In genomic region chr9:97397220-97397619, GRCh38 we compare ENCODE assay signal across 12 cellular contexts. TPM values are rescaled to one million over a fixed set of nuclear protein-coding genes. Genes with fewer than 3 reads are reported as not detected.
DNase-seq lines count a peak whose midpoint lies in the region; ATAC-seq and TF ChIP-seq lines count a peak whose summit lies in the region.
"Had no signal": no experiment of that assay in that cellular context is flagged by ENCODE, and none has a peak within 500 bp of the region (broad histone marks: within the 10 kb centered on the region; RNA-seq: fewer than 3 reads in every experiment).

No MANE protein-coding gene starts in this region.

- H3K79me2 ChIP-seq in hepatocyte: no peaks in the 10 kb centered on the region

- POLR2A ChIA-PET in activated CD8-positive, alpha-beta T cell treated with anti-CD3 and anti-CD28 coated beads, Interleukin-2, amount 10 ng/mL, durations not matched to agents 7 days and 5 days (lab: Charles Lee): interaction anchor here (1.7 kb wide), 1 partner anchor 15 kb away, joined by 5 read pairs; the partner anchor contains the start of gene TDRD7

- peaks cover 27% of the 10 kb centered on the region for H3K4me1 Mint-ChIP-seq in activated CD8-positive, alpha-beta T cell treated with anti-CD3 and anti-CD28 coated beads, Interleukin-2, amount 10 ng/mL, durations not matched to agents 7 days and 5 days (ENCODE audit: low read depth)

- peaks cover 44% of the 10 kb centered on the region for H3K27me3 Mint-ChIP-seq in activated CD8-positive, alpha-beta T cell treated with anti-CD3 and anti-CD28 coated beads, Interleukin-2, amount 10 ng/mL, durations not matched to agents 7 days and 5 days (ENCODE audit: low read depth)

- WGBS in hepatocyte (ENCODE audit: low lambda C conversion rate, missing lambda C conversion rate): 82% methylated on average over 1 of the region's 1 CpG

- H3K36me3 Mint-ChIP-seq in activated CD8-positive, alpha-beta T cell treated with anti-CD3 and anti-CD28 coated beads, Interleukin-2, amount 10 ng/mL, durations not matched to agents 7 days and 5 days (ENCODE audit: low read depth): no peaks in the 10 kb centered on the region
- H3K36me3 Mint-ChIP-seq: naive thymus-derived CD4-positive, alpha-beta T cell had no signal

- no peaks in the 10 kb centered on the region for H4K20me1 ChIP-seq in hepatocyte (ENCODE audit: insufficient read depth, poor library complexity, severe bottlenecking)

- TF ChIP-seq CTCF in hepatocyte (IDR thresholded peaks at IDR 0.05; ENCODE audit: poor library complexity) (no peak), GM20000 (IDR thresholded peaks at IDR 0.05; ENCODE audit: extremely low read depth, missing control alignments) (no peak)

- H3K4me3 ChIP-seq in hepatocyte: no peak overlapping the region
- H3K4me3 ChIP-seq: GM23338 had no signal

- H3K9me3 ChIP-seq in hepatocyte (ENCODE audit: low read depth): no peaks in the 10 kb centered on the region

- H3K4me3 Mint-ChIP-seq in activated CD8-positive, alpha-beta T cell treated with anti-CD3 and anti-CD28 coated beads, Interleukin-2, amount 10 ng/mL, durations not matched to agents 7 days and 5 days: no peak overlapping the region
- H3K4me3 Mint-ChIP-seq: GM23338 had no signal

- no peaks in the 10 kb centered on the region for H3K9me2 ChIP-seq in hepatocyte (replicated peaks; ENCODE audit: insufficient read depth)

- H3K4me2 ChIP-seq in hepatocyte: no peak overlapping the region
- H3K4me2 ChIP-seq: GM23338 had no signal

- H2AFZ ChIP-seq in hepatocyte: no peak overlapping the region
- H2AFZ ChIP-seq: GM23338 had no signal

- no peaks in the 10 kb centered on the region for H3K27me3 ChIP-seq in hepatocyte

- ATAC-seq in HG02973 (IDR thresholded peaks at IDR 0.05; ENCODE audit: unreplicated experiment): peak; percentile 57
- peak; percentile 85 for ATAC-seq in activated CD8-positive, alpha-beta T cell treated with anti-CD3 and anti-CD28 coated beads, Interleukin-2, amount 10 ng/mL, durations not matched to agents 7 days and 5 days
- ATAC-seq in HG02588 (IDR thresholded peaks at IDR 0.05; ENCODE audit: unreplicated experiment): no peak
- ATAC-seq: GM23338; naive thymus-derived CD4-positive, alpha-beta T cell had no signal

- peak; percentile 2 for DNase-seq in stimulated activated naive CD4-positive, alpha-beta T cell treated with Interleukin-2 at 50 U/mL for 16 hours (lab: John Stamatoyannopoulos, UW)
- no peak for DNase-seq in stimulated activated naive CD4-positive, alpha-beta T cell (lab: John Stamatoyannopoulos, UW)
- peak; percentile 74 for DNase-seq in activated CD8-positive, alpha-beta T cell treated with anti-CD3 and anti-CD28 coated beads, Interleukin-2, amount 10 ng/mL, durations not matched to agents 7 days and 5 days
- DNase-seq in stromal cell of bone marrow (ENCODE audit: low read depth): peak; percentile 18
- DNase-seq in hepatocyte (ENCODE audit: low spot score): no peak
- DNase-seq in GM20000 (ENCODE audit: low spot score): no peak
- DNase-seq: naive thymus-derived CD4-positive, alpha-beta T cell; NCI-H1436 had no signal

- H3K9me3 Mint-ChIP-seq in activated CD8-positive, alpha-beta T cell treated with anti-CD3 and anti-CD28 coated beads, Interleukin-2, amount 10 ng/mL, durations not matched to agents 7 days and 5 days (ENCODE audit: insufficient read depth): no peaks in the 10 kb centered on the region
- H3K9me3 Mint-ChIP-seq: GM23338; naive thymus-derived CD4-positive, alpha-beta T cell had no signal

- peaks cover 5% of the 10 kb centered on the region for H3K4me1 ChIP-seq in hepatocyte (ENCODE audit: insufficient read depth)

- H3K36me3 ChIP-seq in hepatocyte (replicated peaks; ENCODE audit: insufficient read depth, low read depth): no peaks in the 10 kb centered on the region

- H3K27ac ChIP-seq in hepatocyte: no peak overlapping the region
- H3K27ac ChIP-seq: C4-2B had no signal

- CTCF ChIA-PET in activated CD8-positive, alpha-beta T cell treated with anti-CD3 and anti-CD28 coated beads, Interleukin-2, amount 10 ng/mL, durations not matched to agents 7 days and 5 days (lab: Charles Lee): interaction anchor here (1.0 to 3.5 kb wide), 6 partner anchors 11 to 540 kb away, joined by 3 to 41 read pairs (median 12); partner anchors contain the start of gene TDRD7

- no peak overlapping the region for H3K27ac Mint-ChIP-seq in activated CD8-positive, alpha-beta T cell treated with anti-CD3 and anti-CD28 coated beads, Interleukin-2, amount 10 ng/mL, durations not matched to agents 7 days and 5 days
- H3K27ac Mint-ChIP-seq: GM23338; naive thymus-derived CD4-positive, alpha-beta T cell had no signal

RNA-seq across cellular contexts. Expression of gene TDRD7, which starts 14.7 kb away (rescaled TPM):
- total RNA-seq in activated CD8-positive, alpha-beta T cell treated with anti-CD3 and anti-CD28 coated beads, Interleukin-2, amount 10 ng/mL, durations not matched to agents 7 days and 5 days: 1 to 10 TPM; 9.3 to 9.6 TPM
- total RNA-seq in hepatocyte: 16.1 and 18.2 TPM in 2 replicates
- 9.2 and 10.4 TPM in 2 replicates for polyA plus RNA-seq in hepatocyte

Comparison
In these comparisons a context has a peak if more than half of its experiments do, and no peak if none do; other contexts are left out.
1. DNase-seq: peak in stimulated activated naive CD4-positive, alpha-beta T cell treated with Interleukin-2 at 50 U/mL for 16 hours (single experiment), activated CD8-positive, alpha-beta T cell treated with anti-CD3 and anti-CD28 coated beads, Interleukin-2, amount 10 ng/mL, durations not matched to agents 7 days and 5 days (single experiment) and stromal cell of bone marrow (single experiment); none in stimulated activated naive CD4-positive, alpha-beta T cell (0 of 6), hepatocyte (single experiment) and GM20000 (single experiment).